In the genomic region with DNA sequence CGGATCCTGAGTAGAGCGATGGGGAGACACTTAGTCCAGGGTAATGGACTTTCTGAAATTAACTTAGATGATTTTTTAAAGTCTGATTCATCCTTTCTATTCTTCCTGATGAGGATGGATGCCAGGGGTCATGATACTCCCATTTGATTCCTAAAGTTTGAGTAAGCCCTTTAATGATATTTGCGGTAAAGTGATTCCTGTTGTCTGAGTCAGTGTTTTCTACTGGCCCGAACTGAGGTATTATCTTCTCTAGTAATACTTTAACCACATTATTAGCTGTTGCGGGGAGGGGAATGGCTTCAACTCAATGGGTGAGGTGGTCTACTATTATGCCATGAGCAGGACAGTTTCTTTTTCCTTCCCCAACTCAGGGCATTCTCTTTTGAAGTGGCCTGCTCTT, we compare ENCODE assay signal across 16 cellular contexts.
DNase-seq lines count a peak whose midpoint lies in the region; ATAC-seq and TF ChIP-seq lines count a peak whose summit lies in the region.
"Had no signal": no experiment of that assay in that cellular context is flagged by ENCODE, and none has a peak within 500 bp of the region (broad histone marks: within the 10 kb centered on the region; RNA-seq: fewer than 3 reads in every experiment).

No MANE protein-coding gene starts in this region.

- no peak for TF ChIP-seq CTCF in RWPE1 (conservative IDR thresholded peaks at IDR 0.05; ENCODE audit: low read depth)

- H3K36me3 Mint-ChIP-seq in activated T-cell treated with anti-CD3 and anti-CD28 coated beads, Interleukin-2, amount 50 U/mL, for 24 hours (ENCODE audit: low read depth) = peaks cover 57% of the 10 kb centered on the region

- no peak overlapping the region for H3K4me3 ChIP-seq in skeletal muscle tissue (ENCODE audit: low read length in 3 of 3)
- H3K4me3 ChIP-seq: HAP-1, heart right ventricle had no signal

- no peak overlapping the region for H3K4me3 Mint-ChIP-seq in activated T-cell treated with anti-CD3 and anti-CD28 coated beads, Interleukin-2, amount 50 U/mL, for 24 hours
- H3K4me3 Mint-ChIP-seq: activated naive CD4-positive, alpha-beta T cell treated with anti-CD3 and anti-CD28 coated beads, Interleukin-2, amount 50 U/mL, for 24 hours; stimulated activated naive CD8-positive, alpha-beta T cell treated with anti-CD3 and anti-CD28 coated beads, Interleukin-15, amount 100 ng/mL, for 72 hours had no signal

- H3K27me3 Mint-ChIP-seq in activated T-cell treated with anti-CD3 and anti-CD28 coated beads, Interleukin-2, amount 50 U/mL, for 24 hours = no peaks in the 10 kb centered on the region
- H3K27me3 Mint-ChIP-seq: activated naive CD4-positive, alpha-beta T cell treated with anti-CD3 and anti-CD28 coated beads, Interleukin-2, amount 50 U/mL, for 24 hours; stimulated activated naive CD8-positive, alpha-beta T cell treated with anti-CD3 and anti-CD28 coated beads, Interleukin-15, amount 100 ng/mL, for 72 hours had no signal

- H3K27ac ChIP-seq in RWPE1 (no peak overlapping the region), skeletal muscle tissue (ENCODE audit: low read depth, low read length) (peak overlapping the region; percentile 19)
- H3K27ac ChIP-seq: heart right ventricle, parathyroid adenoma had no signal

- ATAC-seq in HG02642 (IDR thresholded peaks at IDR 0.05; ENCODE audit: poor library complexity, unreplicated experiment) = no peak
- no peak for ATAC-seq in HG02885 (IDR thresholded peaks at IDR 0.05; ENCODE audit: poor library complexity, unreplicated experiment)
- ATAC-seq: heart right ventricle; stimulated activated naive CD8-positive, alpha-beta T cell treated with anti-CD3 and anti-CD28 coated beads, Interleukin-15, amount 100 ng/mL, for 72 hours had no signal

- H3K4me1 ChIP-seq in skeletal muscle tissue (ENCODE audit: control insufficient read depth in 3 of 3, insufficient read depth in 3 of 3, low read length in 3 of 3) = no peaks in the 10 kb centered on the region
- H3K4me1 ChIP-seq: heart right ventricle, parathyroid adenoma had no signal

- H3K27me3 ChIP-seq in skeletal muscle tissue (ENCODE audit: control insufficient read depth in 3 of 3, insufficient read depth in 3 of 3, low read length in 3 of 3) = no peaks in the 10 kb centered on the region
- H3K27me3 ChIP-seq: heart right ventricle had no signal

- no peaks in the 10 kb centered on the region for H3K36me3 ChIP-seq in skeletal muscle tissue (ENCODE audit: control insufficient read depth in 3 of 3, insufficient read depth in 3 of 3, low read length in 3 of 3)
- H3K36me3 ChIP-seq: HAP-1 had no signal

- peaks cover 42% of the 10 kb centered on the region for H3K9me3 Mint-ChIP-seq in activated T-cell treated with anti-CD3 and anti-CD28 coated beads, Interleukin-2, amount 50 U/mL, for 24 hours
- H3K9me3 Mint-ChIP-seq: activated naive CD4-positive, alpha-beta T cell treated with anti-CD3 and anti-CD28 coated beads, Interleukin-2, amount 50 U/mL, for 24 hours had no signal

- CTCF ChIA-PET in RWPE1 (lab: Yijun Ruan, JAX) = no interaction called here

- H3K27ac Mint-ChIP-seq in activated T-cell treated with anti-CD3 and anti-CD28 coated beads, Interleukin-2, amount 50 U/mL, for 24 hours = no peak overlapping the region
- H3K27ac Mint-ChIP-seq: activated naive CD4-positive, alpha-beta T cell treated with anti-CD3 and anti-CD28 coated beads, Interleukin-2, amount 50 U/mL, for 24 hours had no signal

- H3K4me1 Mint-ChIP-seq in activated T-cell treated with anti-CD3 and anti-CD28 coated beads, Interleukin-2, amount 50 U/mL, for 24 hours (ENCODE audit: low read depth) = no peaks in the 10 kb centered on the region

- peaks cover 0 to 9% (median 4%) of the 10 kb centered on the region in 3 donors for H3K9me3 ChIP-seq in skeletal muscle tissue (ENCODE audit: control insufficient read depth in 3 of 3, low read length in 3 of 3)

- DNase-seq in GM04503 (ENCODE audit: low read depth) (peak; percentile 96), RWPE1 (ENCODE audit: low spot score) (peak; percentile 92), fibroblast of gingiva (ENCODE audit: low read depth) (peak; percentile 86), NCI-H2196 (lab: John Stamatoyannopoulos, UW; ENCODE audit: unreplicated experiment) (no peak)
- DNase-seq in activated T-cell treated with anti-CD3 and anti-CD28 coated beads, Interleukin-2, amount 50 U/mL, for 24 hours = no peak
- DNase-seq: activated CD8-positive, alpha-beta memory T cell treated with anti-CD3 and anti-CD28 coated beads for 24 hours; heart right ventricle; NCI-H2029; stimulated activated CD4-positive, alpha-beta T cell treated with anti-CD3 and anti-CD28 coated beads, Interleukin-4, amount 100 ng/mL, for 4 hours; stimulated activated naive CD8-positive, alpha-beta T cell treated with anti-CD3 and anti-CD28 coated beads, Interleukin-15, amount 100 ng/mL, for 72 hours had no signal

- H3K9ac ChIP-seq in skeletal muscle tissue (ENCODE audit: low read depth in 1 of 3, low read length in 3 of 3) = no peak overlapping the region
- H3K9ac ChIP-seq: parathyroid adenoma had no signal

- POLR2A ChIA-PET in RWPE1 (lab: Yijun Ruan, JAX; ENCODE audit: low non-redundant PET) = no interaction called here

Comparison
In these comparisons a context has a peak if more than half of its experiments do, and no peak if none do; other contexts are left out.
1. DNase-seq: peak in GM04503 (single experiment), RWPE1 (single experiment) and fibroblast of gingiva (single experiment); none in NCI-H2196 (single experiment) and activated T-cell treated with anti-CD3 and anti-CD28 coated beads, Interleukin-2, amount 50 U/mL, for 24 hours (single experiment).